ENCODE assay signal across 1 cellular context in genomic region chr6:29631209-29631810, GRCh38.
A peak's percentile ranks its signal among the peaks of the same experiment; 100 is the strongest.
TF ChIP-seq lines count a peak whose summit lies in the region.

No MANE protein-coding gene starts in this region.

TF ChIP-seq in K562, 482 proteins besides CTCF, POLR2A, EP300 and RAD21 (continued from another document and continues in another):
- TF ChIP-seq HMGXB4 (CRISPR knock-in tag; IDR thresholded peaks at IDR 0.05): peak; percentile 54; the same call in 1 of the 2 replicates
- no peak for TF ChIP-seq HINFP (tag; conservative IDR thresholded peaks at IDR 0.05; ENCODE audit: low read depth)
- no peak for TF ChIP-seq NFE2 (IDR thresholded peaks at IDR 0.05; ENCODE audit: low read depth)
- no peak for TF ChIP-seq HNRNPUL1 (IDR thresholded peaks at IDR 0.05; ENCODE audit: low read length)
- TF ChIP-seq SMAD1 (IDR thresholded peaks at IDR 0.05; ENCODE audit: low read depth, low read length, partially characterized antibody): no peak
- no peak for TF ChIP-seq THAP12 (CRISPR knock-in tag; IDR thresholded peaks at IDR 0.05)
- TF ChIP-seq ZBTB7A (IDR thresholded peaks at IDR 0.05; ENCODE audit: borderline replicate concordance, control insufficient read depth, low read depth, low read length): 0 out of 2 replicates have a peak, but pooled peaks have one; percentile 65
- no peak for TF ChIP-seq NEUROD1 (IDR thresholded peaks at IDR 0.05; ENCODE audit: borderline replicate concordance, low read depth, low read length, partially characterized antibody)
- peak; percentile 31 for TF ChIP-seq HMGN3 (IDR thresholded peaks at IDR 0.05; ENCODE audit: borderline replicate concordance, extremely low read depth, insufficient read length, low read depth, low read length)
- TF ChIP-seq FOXM1 (IDR thresholded peaks at IDR 0.05; ENCODE audit: low read depth): no peak
- no peak for TF ChIP-seq FOXM1 (CRISPR knock-in tag; IDR thresholded peaks at IDR 0.05; ENCODE audit: low read depth)
- TF ChIP-seq CEBPB (tag; IDR thresholded peaks at IDR 0.05): no peak
- no peak for TF ChIP-seq EWSR1 (IDR thresholded peaks at IDR 0.05; ENCODE audit: borderline replicate concordance, low read depth, partially characterized antibody)
- no peak for TF ChIP-seq ZNF232 (CRISPR knock-in tag; IDR thresholded peaks at IDR 0.05)
- no peak for TF ChIP-seq ELF2 (CRISPR knock-in tag; IDR thresholded peaks at IDR 0.05)
- TF ChIP-seq HMBOX1 (IDR thresholded peaks at IDR 0.05): no peak
- no peak for TF ChIP-seq ZNF512 (tag; IDR thresholded peaks at IDR 0.05)
- TF ChIP-seq BCL6 (CRISPR knock-in tag; IDR thresholded peaks at IDR 0.05): no peak
- TF ChIP-seq CBX1 (IDR thresholded peaks at IDR 0.05; ENCODE audit: low read depth): no peak
- no peak for TF ChIP-seq BHLHE40 (IDR thresholded peaks at IDR 0.05; ENCODE audit: low read length)
- TF ChIP-seq ZNF79 (CRISPR knock-in tag; IDR thresholded peaks at IDR 0.05; ENCODE audit: low read depth): no peak
- TF ChIP-seq RBM22 (IDR thresholded peaks at IDR 0.05; ENCODE audit: low read depth, low read length, poor library complexity, severe bottlenecking): no peak
- TF ChIP-seq TARDBP (IDR thresholded peaks at IDR 0.05): no peak
- no peak for TF ChIP-seq HIVEP1 (CRISPR knock-in tag; IDR thresholded peaks at IDR 0.05)
- TF ChIP-seq NONO (IDR thresholded peaks at IDR 0.05; ENCODE audit: low read depth in 2 of 2, low read length in 1 of 2): no peak
- no peak for TF ChIP-seq DMBX1 (CRISPR knock-in tag; IDR thresholded peaks at IDR 0.05; ENCODE audit: borderline replicate concordance)
- TF ChIP-seq ELK1 (CRISPR knock-in tag; IDR thresholded peaks at IDR 0.05): no peak
- TF ChIP-seq JUN (IDR thresholded peaks at IDR 0.05; ENCODE audit: borderline replicate concordance, low read depth, low read length): no peak
- no peak for TF ChIP-seq JUN (CRISPR knock-in tag; IDR thresholded peaks at IDR 0.05; ENCODE audit: borderline replicate concordance)
- TF ChIP-seq MEIS2 (IDR thresholded peaks at IDR 0.05; ENCODE audit: partially characterized antibody): no peak
- 0 out of 2 replicates have a peak, but pooled peaks have one; percentile 65 for TF ChIP-seq THRB (CRISPR knock-in tag; conservative IDR thresholded peaks at IDR 0.05)
- TF ChIP-seq NBN (IDR thresholded peaks at IDR 0.05; ENCODE audit: low read depth): peak; percentile 78; the same call in 1 of the 2 replicates
- TF ChIP-seq ZBTB2 (IDR thresholded peaks at IDR 0.05): peak; percentile 67; the same call in 1 of the 2 replicates
- TF ChIP-seq ZNF217 (CRISPR knock-in tag; IDR thresholded peaks at IDR 0.05): no peak
- no peak for TF ChIP-seq DACH1 (IDR thresholded peaks at IDR 0.05; ENCODE audit: partially characterized antibody)
- no peak for TF ChIP-seq SFPQ (IDR thresholded peaks at IDR 0.05; ENCODE audit: low read depth, low read length)
- TF ChIP-seq PHTF2 (CRISPR knock-in tag; IDR thresholded peaks at IDR 0.05): no peak
- TF ChIP-seq NR1H2 (CRISPR knock-in tag; IDR thresholded peaks at IDR 0.05): no peak
- no peak for TF ChIP-seq DIDO1 (tag; IDR thresholded peaks at IDR 0.05; ENCODE audit: low read depth)
- TF ChIP-seq ZNF592 (IDR thresholded peaks at IDR 0.05): no peak
- no peak for TF ChIP-seq WHSC1 (IDR thresholded peaks at IDR 0.05; ENCODE audit: low read length)
- TF ChIP-seq ZNF184 (CRISPR knock-in tag; IDR thresholded peaks at IDR 0.05): no peak
- TF ChIP-seq ZBTB9 (CRISPR knock-in tag; IDR thresholded peaks at IDR 0.05): 0 out of 2 replicates have a peak, but pooled peaks have one; percentile 10
- TF ChIP-seq KDM1A (IDR thresholded peaks at IDR 0.05): peak in 1 of 2 experiments; percentile 4; a peak in 1 of 4 replicates
